20 cellular contexts compared by ENCODE assay signal in genomic region chr3:194617058-194617671, GRCh38. TPM values are rescaled to one million over a fixed set of nuclear protein-coding genes. Genes with fewer than 3 reads are reported as not detected.
DNase-seq lines count a peak whose midpoint lies in the region; ATAC-seq, FAIRE-seq and TF ChIP-seq lines count a peak whose summit lies in the region.
"Had no signal": no experiment of that assay in that cellular context is flagged by ENCODE, and none has a peak within 500 bp of the region (broad histone marks: within the 10 kb centered on the region; RNA-seq: fewer than 3 reads in every experiment).

No MANE protein-coding gene starts in this region.

- H3K36me3 Mint-ChIP-seq in T-helper 2 cell treated with Interferon-gamma antibody and Interleukin-4, amounts not matched to agents 5 μg/mL and 100 μg/mL, for 36 hours (ENCODE audit: low read depth) = no peaks in the 10 kb centered on the region

- H2AFZ ChIP-seq in SK-N-SH (ENCODE audit: low read depth) (no peak overlapping the region), IMR-90 (replicated peaks; ENCODE audit: low read length, poor library complexity) (no peak overlapping the region)

- dilution Hi-C loops in IMR-90 (cut with HindIII; ENCODE audit: low sequenced_read_pairs, unreplicated experiment) = no loop called here

- H3K4me1 ChIP-seq in SK-N-SH (ENCODE audit: control insufficient read depth in 1 of 2, insufficient read depth in 2 of 2, low read depth in 1 of 2, low read length in 1 of 2) (no peaks in the 10 kb centered on the region), IMR-90 (ENCODE audit: control insufficient read depth, insufficient read depth, low read length) (peaks cover 5% of the 10 kb centered on the region; the same call in 1 of the 2 replicates), kidney (ENCODE audit: control insufficient read depth in 1 of 2, insufficient read depth in 1 of 2, low read depth in 1 of 2, low read length in 2 of 2) (no peaks in the 10 kb centered on the region)

- no peak overlapping the region for H3K4me3 ChIP-seq in SK-N-SH (ENCODE audit: low read depth in 2 of 2, low read length in 1 of 2)
- no peak overlapping the region for H3K4me3 ChIP-seq in IMR-90 (ENCODE audit: insufficient read depth, low read depth, low read length)
- H3K4me3 ChIP-seq in kidney (ENCODE audit: low read length in 2 of 2) = no peak overlapping the region
- H3K4me3 ChIP-seq: SJSA1 had no signal

- H3K27me3 ChIP-seq in SK-N-SH (ENCODE audit: insufficient read depth) (no peaks in the 10 kb centered on the region), IMR-90 (ENCODE audit: control insufficient read depth, insufficient read depth, low read length) (no peaks in the 10 kb centered on the region)
- H3K27me3 ChIP-seq: SJSA1 had no signal

- H3F3A ChIP-seq in SK-N-SH (replicated peaks; ENCODE audit: insufficient read depth) = no peaks in the 10 kb centered on the region

- no peak overlapping the region for H2BK120ac ChIP-seq in IMR-90 (ENCODE audit: low read depth, low read length)

- in situ Hi-C loops in IMR-90 (cut with MboI; ENCODE audit: low sequenced_read_pairs) = no loop called here

- H3K18ac ChIP-seq in IMR-90 (ENCODE audit: low read depth, low read length) = no peak overlapping the region

- H3K9me2 ChIP-seq in SK-N-SH = no peaks in the 10 kb centered on the region

- no peak overlapping the region for H2AK5ac ChIP-seq in IMR-90 (ENCODE audit: low read depth, low read length)

- no peak overlapping the region for H3K23ac ChIP-seq in IMR-90 (ENCODE audit: low read depth, low read length)

- H2BK15ac ChIP-seq in IMR-90 (ENCODE audit: low read depth, low read length) = no peak overlapping the region

- H3K27ac ChIP-seq in SK-N-SH (ENCODE audit: low read depth in 2 of 2, low read length in 1 of 2) = no peak overlapping the region
- no peak overlapping the region for H3K27ac ChIP-seq in IMR-90 (ENCODE audit: insufficient read depth, low read length)
- no peak overlapping the region for H3K27ac ChIP-seq in kidney (ENCODE audit: low read depth in 2 of 2, low read length in 2 of 2)
- H3K27ac ChIP-seq: 22Rv1, HL-60, SJSA1 had no signal

- FAIRE-seq in kidney (lab: Jason Lieb, UNC) (no peak), HTR-8/SVneo (lab: Jason Lieb, UNC) (no peak)
- FAIRE-seq: D721Med, GM19239, H54 had no signal

- CTCF ChIA-PET in SK-N-SH (lab: Yijun Ruan, JAX) (interaction anchor here (1.6 kb wide), 1 partner anchor 23 kb away, joined by 5 read pairs; no protein-coding TSS in a partner anchor), IMR-90 (lab: Yijun Ruan, JAX) (interaction anchor here (0.7 kb wide), 1 partner anchor 17 kb away, joined by 3 read pairs; no protein-coding TSS in a partner anchor)

- H3K27ac Mint-ChIP-seq in T-helper 2 cell treated with Interferon-gamma antibody and Interleukin-4, amounts not matched to agents 5 μg/mL and 100 μg/mL, for 36 hours = no peak overlapping the region

- no peak overlapping the region for H3K4me2 ChIP-seq in SK-N-SH
- no peak overlapping the region for H3K4me2 ChIP-seq in IMR-90 (ENCODE audit: low read depth, low read length)

- TF ChIP-seq POLR2A in IMR-90 (IDR thresholded peaks at IDR 0.05; ENCODE audit: low read depth, low read length) = no peak

- H3K4me3 Mint-ChIP-seq in T-helper 2 cell treated with Interferon-gamma antibody and Interleukin-4, amounts not matched to agents 5 μg/mL and 100 μg/mL, for 36 hours = no peak overlapping the region

- no peak overlapping the region for H3K4ac ChIP-seq in IMR-90 (ENCODE audit: low read depth, low read length)

- intact Hi-C loops in IMR-90 (cut with micrococcal nuclease) = no loop called here
- intact Hi-C loops in kidney (cut with DNase I) = no loop called here
- intact Hi-C loops in sciatic nerve (cut with DNase I) = no loop called here

- 98% methylated on average over 14 of the region's 18 CpGs for WGBS in SK-N-SH (ENCODE audit: low lambda C conversion rate)
- WGBS in IMR-90 (ENCODE audit: extremely low coverage in 2 of 2, insufficient read length in 1 of 2), 2 experiments = 96% methylated on average over 10 of the region's 18 CpGs; no CpG with 5 or more reads in 1 of the 2 experiments

- no peak overlapping the region for H2BK20ac ChIP-seq in IMR-90 (ENCODE audit: low read depth, low read length)

- H4K91ac ChIP-seq in IMR-90 (ENCODE audit: insufficient read depth, low read depth, low read length) = no peak overlapping the region

- no peaks in the 10 kb centered on the region for H4K20me1 ChIP-seq in SK-N-SH (ENCODE audit: insufficient read depth)
- no peaks in the 10 kb centered on the region for H4K20me1 ChIP-seq in IMR-90 (ENCODE audit: insufficient read depth, low read length)

- H3K9me3 Mint-ChIP-seq in T-helper 2 cell treated with Interferon-gamma antibody and Interleukin-4, amounts not matched to agents 5 μg/mL and 100 μg/mL, for 36 hours = no peaks in the 10 kb centered on the region

- H4K8ac ChIP-seq in IMR-90 (ENCODE audit: low read depth in 2 of 2, low read length in 2 of 2) = no peak overlapping the region

- no peak overlapping the region for H3K14ac ChIP-seq in IMR-90 (replicated peaks; ENCODE audit: low read depth, low read length)

- no peaks in the 10 kb centered on the region for H3K27me3 Mint-ChIP-seq in T-helper 2 cell treated with Interferon-gamma antibody and Interleukin-4, amounts not matched to agents 5 μg/mL and 100 μg/mL, for 36 hours (ENCODE audit: low read depth)

- POLR2A ChIA-PET in SK-N-SH (lab: Yijun Ruan, JAX) (no interaction called here), IMR-90 (lab: Charles Lee; ENCODE audit: unreplicated experiment) (no interaction called here)

- no peaks in the 10 kb centered on the region for H3K9me3 ChIP-seq in SK-N-SH
- no peaks in the 10 kb centered on the region for H3K9me3 ChIP-seq in IMR-90 (ENCODE audit: control insufficient read depth, insufficient read depth, low read length)
- no peaks in the 10 kb centered on the region for H3K9me3 ChIP-seq in kidney (ENCODE audit: control insufficient read depth in 1 of 2, low read length in 2 of 2)
- H3K9me3 ChIP-seq: SJSA1 had no signal

- H4K5ac ChIP-seq in IMR-90 (ENCODE audit: low read depth, low read length) = no peak overlapping the region

- H3K79me2 ChIP-seq in SK-N-SH (ENCODE audit: insufficient read depth) = no peaks in the 10 kb centered on the region

- no peaks in the 10 kb centered on the region; the same call in 1 of the 2 replicates for H3K9me1 ChIP-seq in IMR-90 (ENCODE audit: insufficient read depth, low read length)

- H2AK9ac ChIP-seq in IMR-90 (replicated peaks; ENCODE audit: low read depth, low read length, poor library complexity) = no peak overlapping the region

- no peak overlapping the region for H3K56ac ChIP-seq in IMR-90 (ENCODE audit: extremely low read depth, insufficient read depth, low read length)

- H3K9ac ChIP-seq in SK-N-SH = no peak overlapping the region
- no peak overlapping the region for H3K9ac ChIP-seq in IMR-90 (ENCODE audit: low read depth, low read length)
- no peak overlapping the region for H3K9ac ChIP-seq in kidney (ENCODE audit: low read length in 2 of 2)

- peaks cover 3 to 23% of the 10 kb centered on the region in 2 experiments for H3K36me3 ChIP-seq in SK-N-SH (replicated peaks in 1 of 2; ENCODE audit: control insufficient read depth in 1 of 2, insufficient read depth in 2 of 2, low read length in 1 of 2)
- H3K36me3 ChIP-seq in IMR-90 (ENCODE audit: control insufficient read depth, insufficient read depth, low read length) = peaks cover 26% of the 10 kb centered on the region
- H3K36me3 ChIP-seq in kidney (ENCODE audit: control insufficient read depth in 1 of 2, insufficient read depth in 2 of 2, low read length in 2 of 2) = no peaks in the 10 kb centered on the region

- no peak for TF ChIP-seq EP300 in SK-N-SH (IDR thresholded peaks at IDR 0.05; ENCODE audit: borderline replicate concordance in 1 of 2, low read depth in 1 of 2, low read length in 1 of 2)

- H2BK5ac ChIP-seq in IMR-90 (ENCODE audit: low read depth, low read length, poor library complexity, severe bottlenecking) = no peak overlapping the region

- H3K4me1 Mint-ChIP-seq in T-helper 2 cell treated with Interferon-gamma antibody and Interleukin-4, amounts not matched to agents 5 μg/mL and 100 μg/mL, for 36 hours (ENCODE audit: low read depth) = peaks cover 3% of the 10 kb centered on the region

- TF ChIP-seq CTCF in SK-N-SH (IDR thresholded peaks at IDR 0.05) (no peak), IMR-90 (conservative IDR thresholded peaks at IDR 0.05; ENCODE audit: low read depth, low read length) (no peak), kidney (IDR thresholded peaks at IDR 0.05; ENCODE audit: borderline replicate concordance, extremely low read depth, insufficient read depth) (no peak)

- BruUV-seq in IMR-90 (replicated peaks; lab: Mats Ljungman, UMichigan) = no TSS peak

- H3K79me1 ChIP-seq in IMR-90 (ENCODE audit: low read depth in 1 of 2, low read length in 2 of 2) = peaks cover 0 to 3% of the 10 kb centered on the region in 2 experiments; a peak in 1 of 4 replicates

- TF ChIP-seq RAD21 in SK-N-SH (IDR thresholded peaks at IDR 0.05; ENCODE audit: low read length) (no peak), IMR-90 (IDR thresholded peaks at IDR 0.05; ENCODE audit: low read length) (no peak)

- DNase-seq in SK-N-SH = no peak
- no peak for DNase-seq in IMR-90
- peak; percentile 46 for DNase-seq in kidney
- no peak for DNase-seq in sciatic nerve (ENCODE audit: low spot score)
- DNase-seq in T-helper 2 cell treated with Interferon-gamma antibody and Interleukin-4, amounts not matched to agents 5 μg/mL and 100 μg/mL, for 36 hours (ENCODE audit: low spot score) = no peak
- no peak for DNase-seq in HTR-8/SVneo (ENCODE audit: insufficient read length, low spot score)
- no peak for DNase-seq in activated CD8-positive, alpha-beta memory T cell treated with anti-CD3 and anti-CD28 coated beads, Interleukin-2, amount 50 U/mL, for 4 hours
- DNase-seq: GF-D8, MV-4-11, NCI-H1105 treated with DMSO at 0.1 percent for 48 hours, NCI-H1694, NCI-H2171 treated with DMSO at 0.1 percent for 48 hours, NCI-H524 treated with DMSO at 0.1 percent for 48 hours had no signal

- ATAC-seq in SK-N-SH treated with all-trans-retinoic acid at 6 μM for 48 hours (no peak), IMR-90 (ENCODE audit: low read depth) (no peak), sciatic nerve (peak; percentile 34)

RNA-seq across cellular contexts. Expression of gene TMEM44, which starts 16.1 kb away (rescaled TPM):
- polyA plus RNA-seq in SK-N-SH (2012; rRNA removed) (22.6 and 26.1 TPM in 2 replicates), IMR-90 (2012; rRNA removed) (22.4 and 24.2 TPM in 2 replicates), kidney (ENCODE audit: insufficient read depth, low read depth, low replicate concordance) (7.0 TPM)
- 10.9 and 14.7 TPM in 2 replicates for polyA plus RNA-seq in SK-N-SH (2012; cell fraction: cytosol; rRNA removed)
- polyA plus RNA-seq in SK-N-SH (2012; cell fraction: nucleus; rRNA removed) = 98.9 and 101 TPM in 2 replicates
- total RNA-seq in IMR-90 (2012; rRNA removed) (7.8 and 9.7 TPM in 2 replicates), kidney (15.7 TPM), sciatic nerve (29.9 TPM)
- 13.9 and 18.1 TPM in 2 replicates for polyA plus RNA-seq in IMR-90 (2012; cell fraction: cytosol; rRNA removed)
- 104 and 111 TPM in 2 replicates for polyA plus RNA-seq in IMR-90 (2012; cell fraction: nucleus; rRNA removed; ENCODE audit: low replicate concordance)

RNA-seq across cellular contexts. Expression of gene LSG1, which starts 54.8 kb away (rescaled TPM):
- polyA plus RNA-seq in SK-N-SH (2012; rRNA removed) (35.1 and 43.7 TPM in 2 replicates), IMR-90 (2012; rRNA removed) (25.2 and 26.8 TPM in 2 replicates), kidney (ENCODE audit: insufficient read depth, low read depth, low replicate concordance) (14.8 TPM)
- polyA plus RNA-seq in SK-N-SH (2012; cell fraction: cytosol; rRNA removed) = 26.8 and 28.2 TPM in 2 replicates
- polyA plus RNA-seq in SK-N-SH (2012; cell fraction: nucleus; rRNA removed) = 58.5 and 98.0 TPM in 2 replicates
- total RNA-seq in IMR-90 (2012; rRNA removed) (45.2 and 46.7 TPM in 2 replicates), kidney (33.3 TPM), sciatic nerve (33.8 TPM)
- 4.7 and 9.8 TPM in 2 replicates for polyA plus RNA-seq in IMR-90 (2012; cell fraction: cytosol; rRNA removed)
- 14.1 and 59.8 TPM in 2 replicates for polyA plus RNA-seq in IMR-90 (2012; cell fraction: nucleus; rRNA removed; ENCODE audit: low replicate concordance)
